ENCODE assay signal across 8 cellular contexts in genomic region chr2:128306081-128306930, GRCh38. TPM values are rescaled to one million over a fixed set of nuclear protein-coding genes. Genes with fewer than 3 reads are reported as not detected.
DNase-seq lines count a peak whose midpoint lies in the region; ATAC-seq and TF ChIP-seq lines count a peak whose summit lies in the region.

No MANE protein-coding gene starts in this region.

- no peaks in the 10 kb centered on the region for H3K9me2 ChIP-seq in GM23338 (ENCODE audit: insufficient read depth)

- TF ChIP-seq CTCF in GM23338 (conservative IDR thresholded peaks at IDR 0.05; ENCODE audit: low read depth in 2 of 2) (peak in 1 of 2 experiments; percentile 41; a peak in 3 of 4 replicates), esophagus squamous epithelium (IDR thresholded peaks at IDR 0.05) (peak in 2 of 6 experiments; percentile 10 to 14), ovary (IDR thresholded peaks at IDR 0.05) (peak in 2 of 3 donors; percentile 29 to 57)

- H3K36me3 Mint-ChIP-seq in GM23338 (ENCODE audit: low read depth): peaks cover 3% of the 10 kb centered on the region; the same call in 1 of the 3 replicates
- no peaks in the 10 kb centered on the region for H3K36me3 Mint-ChIP-seq in activated T-cell treated with anti-CD3 and anti-CD28 coated beads, Interleukin-2, amount 50 U/mL, for 72 hours (ENCODE audit: insufficient read depth in 2 of 2)

- peaks cover 100% of the 10 kb centered on the region for H3K79me2 ChIP-seq in GM23338 (replicated peaks; ENCODE audit: insufficient read depth)

- TF ChIP-seq EP300 in ovary (IDR thresholded peaks at IDR 0.05): no peak

- no peaks in the 10 kb centered on the region for H3K9me3 Mint-ChIP-seq in GM23338
- no peaks in the 10 kb centered on the region for H3K9me3 Mint-ChIP-seq in activated T-cell treated with anti-CD3 and anti-CD28 coated beads, Interleukin-2, amount 50 U/mL, for 72 hours
- H3K9me3 Mint-ChIP-seq in stimulated activated naive CD8-positive, alpha-beta T cell treated with anti-CD3 and anti-CD28 coated beads, Interleukin-15, amount 100 ng/mL, for 72 hours: no peaks in the 10 kb centered on the region

- intact Hi-C loops in esophagus squamous epithelium (cut with DNase I): no loop called here
- intact Hi-C loops in ovary (cut with DNase I): no loop called here

- 15 to 24% methylated on average over 4 to 7 of the region's 24 CpGs for WGBS in esophagus squamous epithelium, 2 donors
- 31 to 45% (median 32%) methylated on average over 24 of the region's 24 CpGs for WGBS in ovary, 3 donors

- ATAC-seq in GM23338: peak; percentile 18
- ATAC-seq in GM21528 (IDR thresholded peaks at IDR 0.05; ENCODE audit: low FRiP score, unreplicated experiment): no peak
- no peak for ATAC-seq in GM21447 (IDR thresholded peaks at IDR 0.05; ENCODE audit: unreplicated experiment)
- ATAC-seq in activated T-cell treated with anti-CD3 and anti-CD28 coated beads, Interleukin-2, amount 50 U/mL, for 72 hours (replicated peaks in 1 of 2): no peak
- ATAC-seq in stimulated activated naive CD8-positive, alpha-beta T cell treated with anti-CD3 and anti-CD28 coated beads, Interleukin-15, amount 100 ng/mL, for 72 hours: no peak

- H3K4me2 ChIP-seq in GM23338: peak overlapping the region; percentile 55; the same call in 1 of the 2 replicates

- no peaks in the 10 kb centered on the region for H3F3A ChIP-seq in GM23338 (replicated peaks; ENCODE audit: low read depth)

- H3K4me1 ChIP-seq in GM23338 (ENCODE audit: insufficient read depth) (peaks cover 17% of the 10 kb centered on the region), esophagus squamous epithelium (peaks cover 80 to 100% (median 98%) of the 10 kb centered on the region in 3 donors), ovary (ENCODE audit: insufficient read depth) (peaks cover 75% of the 10 kb centered on the region)

- H3K4me3 Mint-ChIP-seq in GM23338: 0 out of 3 replicates have a peak overlapping the region, but pooled peaks have one; percentile 3
- no peak overlapping the region for H3K4me3 Mint-ChIP-seq in activated T-cell treated with anti-CD3 and anti-CD28 coated beads, Interleukin-2, amount 50 U/mL, for 72 hours
- H3K4me3 Mint-ChIP-seq in stimulated activated naive CD8-positive, alpha-beta T cell treated with anti-CD3 and anti-CD28 coated beads, Interleukin-15, amount 100 ng/mL, for 72 hours: no peak overlapping the region

- H2AFZ ChIP-seq in GM23338: no peak overlapping the region

- H3K9me3 ChIP-seq in esophagus squamous epithelium: no peaks in the 10 kb centered on the region
- no peaks in the 10 kb centered on the region for H3K9me3 ChIP-seq in ovary

- H3K27ac Mint-ChIP-seq in GM23338: peak overlapping the region; percentile 56; the same call in 1 of the 2 replicates
- no peak overlapping the region for H3K27ac Mint-ChIP-seq in activated T-cell treated with anti-CD3 and anti-CD28 coated beads, Interleukin-2, amount 50 U/mL, for 72 hours
- H3K27ac Mint-ChIP-seq in stimulated activated naive CD8-positive, alpha-beta T cell treated with anti-CD3 and anti-CD28 coated beads, Interleukin-15, amount 100 ng/mL, for 72 hours: no peak overlapping the region

- no peak overlapping the region for H3K4me3 ChIP-seq in GM23338
- H3K4me3 ChIP-seq in esophagus squamous epithelium: peak overlapping the region in 3 of 4 donors; percentile 27 to 50 (median 29)
- no peak overlapping the region for H3K4me3 ChIP-seq in ovary

- H3K27ac ChIP-seq in GM23338 (ENCODE audit: low read depth) (no peak overlapping the region), esophagus squamous epithelium (peak overlapping the region; percentile 85 to 97 (median 94)), ovary (peak overlapping the region; percentile 65 to 83)

- no peaks in the 10 kb centered on the region for H3K36me3 ChIP-seq in GM23338 (ENCODE audit: insufficient read depth)
- H3K36me3 ChIP-seq in esophagus squamous epithelium: peaks cover 0 to 14% (median 0%) of the 10 kb centered on the region in 3 donors
- H3K36me3 ChIP-seq in ovary: no peaks in the 10 kb centered on the region

- peak in 1 of 4 donors; percentile 3 for TF ChIP-seq POLR2A in esophagus squamous epithelium (IDR thresholded peaks at IDR 0.05)
- peak; percentile 23 for TF ChIP-seq POLR2A in ovary (IDR thresholded peaks at IDR 0.05)

- H3K27me3 ChIP-seq in GM23338 (ENCODE audit: insufficient read depth): no peaks in the 10 kb centered on the region
- H3K27me3 ChIP-seq in esophagus squamous epithelium: no peaks in the 10 kb centered on the region
- H3K27me3 ChIP-seq in ovary: no peaks in the 10 kb centered on the region

- peaks cover 60% of the 10 kb centered on the region for H4K20me1 ChIP-seq in GM23338 (replicated peaks; ENCODE audit: insufficient read depth)

- peaks cover 7% of the 10 kb centered on the region for H3K27me3 Mint-ChIP-seq in GM23338 (ENCODE audit: insufficient read depth, low read depth, poor library complexity)
- H3K27me3 Mint-ChIP-seq in activated T-cell treated with anti-CD3 and anti-CD28 coated beads, Interleukin-2, amount 50 U/mL, for 72 hours (ENCODE audit: low read depth): no peaks in the 10 kb centered on the region
- H3K27me3 Mint-ChIP-seq in stimulated activated naive CD8-positive, alpha-beta T cell treated with anti-CD3 and anti-CD28 coated beads, Interleukin-15, amount 100 ng/mL, for 72 hours: no peaks in the 10 kb centered on the region

- DNase-seq in GM23338 (ENCODE audit: low spot score): peak; percentile 46
- peak; percentile 75 for DNase-seq in NCI-H82 treated with DMSO at 0.1 percent for 48 hours (lab: John Stamatoyannopoulos, UW; ENCODE audit: unreplicated experiment)
- DNase-seq in esophagus squamous epithelium (lab: John Stamatoyannopoulos, UW): no peak
- DNase-seq in ovary: peak; percentile 79 to 89 (median 82)
- DNase-seq in activated T-cell treated with anti-CD3 and anti-CD28 coated beads, Interleukin-2, amount 50 U/mL, for 72 hours: no peak
- no peak for DNase-seq in stimulated activated naive CD8-positive, alpha-beta T cell treated with anti-CD3 and anti-CD28 coated beads, Interleukin-15, amount 100 ng/mL, for 72 hours

- peaks cover 66% of the 10 kb centered on the region for H3K4me1 Mint-ChIP-seq in GM23338
- peaks cover 6% of the 10 kb centered on the region for H3K4me1 Mint-ChIP-seq in activated T-cell treated with anti-CD3 and anti-CD28 coated beads, Interleukin-2, amount 50 U/mL, for 72 hours (ENCODE audit: low read depth)
- peaks cover 23% of the 10 kb centered on the region for H3K4me1 Mint-ChIP-seq in stimulated activated naive CD8-positive, alpha-beta T cell treated with anti-CD3 and anti-CD28 coated beads, Interleukin-15, amount 100 ng/mL, for 72 hours

TF ChIP-seq in GM23338, 12 proteins besides CTCF, POLR2A, EP300 and RAD21:
- no peak for TF ChIP-seq ZNF114 (CRISPR knock-in tag; IDR thresholded peaks at IDR 0.05)

RNA-seq across cellular contexts. Expression of gene HS6ST1, which starts 12.4 kb away (rescaled TPM):
- total RNA-seq in GM23338 (2014; rRNA removed; shearing (Covaris generic)): 76.4 and 106 TPM in 2 replicates
- polyA plus RNA-seq in GM23338 (2016; fragmentation: Nextera tagmentation; extraction: Ambion mirVana): 21.1 and 22.5 TPM in 2 replicates
- 10 to 100 TPM; 44.7 to 73.8 (median 56.8) TPM for total RNA-seq in esophagus squamous epithelium
- 10 to 100 TPM; 23.7 to 62.5 (median 48.0) TPM for total RNA-seq in ovary
- 10 to 100 TPM; 12.9 to 45.3 TPM for polyA plus RNA-seq in ovary
- 10 to 100 TPM; 10.6 to 11.3 TPM for total RNA-seq in activated T-cell treated with anti-CD3 and anti-CD28 coated beads, Interleukin-2, amount 50 U/mL, for 72 hours

Comparison
In these comparisons a context has a peak if more than half of its experiments do, and no peak if none do; other contexts are left out.
1. DNase-seq: peak in GM23338 (single experiment), NCI-H82 treated with DMSO at 0.1 percent for 48 hours (single experiment) and ovary (5 of 5); none in esophagus squamous epithelium (single experiment), activated T-cell treated with anti-CD3 and anti-CD28 coated beads, Interleukin-2, amount 50 U/mL, for 72 hours (0 of 2) and stimulated activated naive CD8-positive, alpha-beta T cell treated with anti-CD3 and anti-CD28 coated beads, Interleukin-15, amount 100 ng/mL, for 72 hours (0 of 2).
2. H3K4me3 ChIP-seq: peak in esophagus squamous epithelium (3 of 4); none in GM23338 (single experiment) and ovary (single experiment).